In the genomic region with DNA sequence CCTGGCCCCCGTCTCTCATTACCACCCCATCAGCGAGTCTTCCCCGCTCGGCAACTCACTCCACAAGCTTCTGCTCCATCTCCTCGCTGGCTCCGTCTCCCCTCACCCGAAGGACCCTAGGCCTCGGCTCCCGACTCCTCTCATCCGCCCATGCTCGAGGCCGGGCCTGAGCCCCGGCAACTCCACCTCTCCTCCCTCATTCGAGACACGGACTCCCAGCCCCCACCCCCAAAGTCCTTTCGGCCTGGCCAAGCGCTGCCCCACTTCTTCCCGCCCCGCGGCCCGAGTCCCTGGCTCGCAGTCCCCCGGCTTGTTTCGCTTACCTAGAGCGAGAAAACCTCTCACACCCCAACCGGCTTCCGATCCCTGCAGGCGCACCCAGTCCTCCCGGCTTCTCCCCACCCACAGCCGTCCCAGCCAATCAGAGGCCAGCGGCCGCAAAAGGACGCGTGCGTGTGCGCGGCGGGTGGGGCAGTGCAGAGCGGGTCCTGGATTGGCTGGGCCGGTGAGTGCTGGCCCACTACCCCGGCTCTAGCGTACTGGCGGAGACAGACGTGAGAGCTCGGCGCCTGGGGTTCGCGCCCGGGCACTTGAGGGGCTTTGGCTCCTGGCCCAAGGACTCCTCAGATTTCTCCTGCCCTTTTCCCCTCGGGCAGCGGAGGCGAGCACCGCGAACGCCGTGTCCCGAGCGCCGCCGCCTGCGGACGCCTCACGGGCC, we compare ENCODE assay signal across 8 cellular contexts. TPM values are rescaled to one million over a fixed set of nuclear protein-coding genes. Genes with fewer than 3 reads are reported as not detected.
DNase-seq lines count a peak whose midpoint lies in the region; ATAC-seq, FAIRE-seq and TF ChIP-seq lines count a peak whose summit lies in the region.

A gene (minus strand): TSS at position 378 of the 718 bp plus-strand sequence. CDS start 10,237 bp downstream, outside the sequence.

- under 1% methylated on average over 16 of the region's 63 CpGs for WGBS in mammary epithelial cell (ENCODE audit: low coverage, missing lambda C conversion rate)
- 0 to 1% (median 1%) methylated on average over 48 to 63 of the region's 63 CpGs for WGBS in small intestine, 3 donors

- intact Hi-C loops in mammary epithelial cell (cut with micrococcal nuclease), result loop anchor here (2.0 kb wide), 2 partner anchors 19 to 27 kb away; no protein-coding TSS in a partner anchor

- H3K9me3 ChIP-seq in WERI-Rb-1 (ENCODE audit: severe bottlenecking), result no peaks in the 10 kb centered on the region
- H3K9me3 ChIP-seq in mammary epithelial cell (replicated peaks; ENCODE audit: insufficient read depth, low read length), result no peaks in the 10 kb centered on the region
- H3K9me3 ChIP-seq in iPS-20b (ENCODE audit: insufficient read depth, low read depth, low read length), result no peaks in the 10 kb centered on the region
- H3K9me3 ChIP-seq in small intestine (ENCODE audit: control insufficient read depth, low read depth), result no peaks in the 10 kb centered on the region

- H3K27ac ChIP-seq in WERI-Rb-1, result peak within 1 kb of the TSS; percentile 90
- peak within 1 kb of the TSS; percentile 93 for H3K27ac ChIP-seq in mammary epithelial cell (ENCODE audit: insufficient read depth, low read depth, low read length)
- H3K27ac ChIP-seq in iPS-20b (ENCODE audit: low read length), result peak within 1 kb of the TSS; percentile 20
- H3K27ac ChIP-seq in small intestine (ENCODE audit: low read depth in 1 of 2, low read length in 1 of 2), result peak within 1 kb of the TSS; percentile 97 to 98

- peaks cover 50% of the 10 kb centered on the region for H3K79me2 ChIP-seq in mammary epithelial cell (ENCODE audit: insufficient read depth, low read length)

- FAIRE-seq in small intestine (lab: Jason Lieb, UNC), result no peak

- H3K4me2 ChIP-seq in mammary epithelial cell (ENCODE audit: insufficient read depth, low read depth, low read length), result peak within 1 kb of the TSS; percentile 93

- DNase-seq in ACHN (peak; percentile 94), NCI-H2227 (lab: John Stamatoyannopoulos, UW; ENCODE audit: unreplicated experiment) (peak; percentile 95), WERI-Rb-1 (peak; percentile 97), mammary epithelial cell (peak; percentile 98), small intestine (peak; percentile 98)

- H3K4me3 ChIP-seq in WERI-Rb-1 (ENCODE audit: low read depth, low read length) (peak within 1 kb of the TSS; percentile 65), mammary epithelial cell (replicated peaks in 1 of 3; ENCODE audit: insufficient read depth in 1 of 3, low read depth in 2 of 3, low read length in 3 of 3) (peak within 1 kb of the TSS; percentile 86 to 94 (median 86)), iPS-20b (ENCODE audit: low read length) (peak within 1 kb of the TSS; percentile 91), small intestine (ENCODE audit: low read depth in 1 of 2, low read length in 2 of 2) (peak within 1 kb of the TSS; percentile 86 to 90)

- ATAC-seq in GM18873 (IDR thresholded peaks at IDR 0.05; ENCODE audit: low FRiP score, unreplicated experiment) (peak; percentile 97), HG03139 (IDR thresholded peaks at IDR 0.05; ENCODE audit: unreplicated experiment) (peak; percentile 99)

- TF ChIP-seq CTCF in WERI-Rb-1 (IDR thresholded peaks at IDR 0.05; ENCODE audit: low read depth, low read length) (no peak), mammary epithelial cell (conservative IDR thresholded peaks at IDR 0.05 in 1 of 2, IDR thresholded peaks at IDR 0.05 in 1 of 2; ENCODE audit: extremely low read depth in 1 of 2, insufficient read depth in 1 of 2, low read depth in 1 of 2, low read length in 2 of 2) (no peak)

- H3K9ac ChIP-seq in mammary epithelial cell (ENCODE audit: insufficient read depth, low read length) (peak within 1 kb of the TSS; percentile 97), iPS-20b (ENCODE audit: low read depth, low read length) (peak within 1 kb of the TSS; percentile 92)

- H2AFZ ChIP-seq in mammary epithelial cell (ENCODE audit: low read depth, low read length), result peak within 1 kb of the TSS; percentile 98

- CTCF ChIA-PET in mammary epithelial cell (lab: Charles Lee; ENCODE audit: low non-redundant PET), result interaction anchor here (0.6 to 0.7 kb wide), 2 partner anchors 175 to 883 kb away, joined by 3 to 4 read pairs; no protein-coding TSS in a partner anchor

- H3K27me3 ChIP-seq in WERI-Rb-1 (ENCODE audit: insufficient read depth, low read depth, severe bottlenecking) (no peaks in the 10 kb centered on the region), mammary epithelial cell (ENCODE audit: insufficient read depth, low read length) (no peaks in the 10 kb centered on the region), iPS-20b (ENCODE audit: insufficient read depth, low read length) (peaks cover 19% of the 10 kb centered on the region), small intestine (ENCODE audit: control insufficient read depth in 2 of 2, insufficient read depth in 2 of 2, low read length in 2 of 2) (no peaks in the 10 kb centered on the region)

- H3K36me3 ChIP-seq in WERI-Rb-1 (peaks cover 14% of the 10 kb centered on the region), mammary epithelial cell (ENCODE audit: insufficient read depth, low read length) (no peaks in the 10 kb centered on the region), iPS-20b (ENCODE audit: insufficient read depth, low read depth, low read length) (no peaks in the 10 kb centered on the region), small intestine (ENCODE audit: control insufficient read depth in 2 of 2, insufficient read depth in 2 of 2, low read length in 2 of 2) (no peaks in the 10 kb centered on the region)

- no peaks in the 10 kb centered on the region for H4K20me1 ChIP-seq in mammary epithelial cell (ENCODE audit: insufficient read depth, low read length)

- H3K4me1 ChIP-seq in mammary epithelial cell (ENCODE audit: insufficient read depth, low read length) (peaks cover 14% of the 10 kb centered on the region), iPS-20b (ENCODE audit: insufficient read depth, low read length) (peaks cover 14% of the 10 kb centered on the region; the same call in 1 of the 2 replicates), small intestine (ENCODE audit: control insufficient read depth in 2 of 2, insufficient read depth in 1 of 2, low read depth in 1 of 2, low read length in 1 of 2) (peaks cover 0 to 10% of the 10 kb centered on the region in 2 donors)

- dilution Hi-C loops in mammary epithelial cell (cut with HindIII; ENCODE audit: low sequenced_read_pairs), result no loop called here

- no TSS peak for BruUV-seq in mammary epithelial cell (replicated peaks; lab: Mats Ljungman, UMichigan)

- in situ Hi-C loops in ACHN (cut with HindIII; ENCODE audit: low pct_ligation_motif_present, low pct_unique_long_range_greater_than_20kb, low sequenced_read_pairs) (no loop called here), mammary epithelial cell (cut with MboI; ENCODE audit: low sequenced_read_pairs in 2 of 2) (no loop called here)

RNA-seq across cellular contexts. Expression of the gene that starts here (rescaled TPM):
- total RNA-seq in mammary epithelial cell, result 100 to 1,000 TPM; 139 to 165 TPM
- polyA plus RNA-seq in mammary epithelial cell, result 170 TPM
- 31.3 TPM for polyA minus RNA-seq in mammary epithelial cell
- polyA plus RNA-seq in small intestine, result 100 to 1,000 TPM; 203 to 333 (median 307) TPM

Comparison
In these comparisons a context has a peak if more than half of its experiments do, and no peak if none do; other contexts are left out.
1. Peak in every context shown above with its lines: DNase-seq, ATAC-seq, H3K4me3 ChIP-seq and H3K27ac ChIP-seq.
2. H3K27ac ChIP-seq: peak in every context shown above with its lines; median percentile 98 in small intestine; 93 in mammary epithelial cell; 90 in WERI-Rb-1; 20 in iPS-20b.